ENCODE assay signal across 1 cellular context in genomic region chr19:12921083-12921482, GRCh38.
TF ChIP-seq lines count a peak whose summit lies in the region.

No MANE protein-coding gene starts in this region.

TF ChIP-seq in HepG2, 621 proteins besides CTCF, POLR2A, EP300 and RAD21:
- peak; percentile 41; the same call in 1 of the 2 replicates for TF ChIP-seq POLR2G (IDR thresholded peaks at IDR 0.05; ENCODE audit: low read depth, low read length)
TF ChIP-seq in HepG2: peak in this region for 1; not testable (repeated sequence) for 620.
